Comparison of ENCODE assay signal across 6 cellular contexts in the genomic region with DNA sequence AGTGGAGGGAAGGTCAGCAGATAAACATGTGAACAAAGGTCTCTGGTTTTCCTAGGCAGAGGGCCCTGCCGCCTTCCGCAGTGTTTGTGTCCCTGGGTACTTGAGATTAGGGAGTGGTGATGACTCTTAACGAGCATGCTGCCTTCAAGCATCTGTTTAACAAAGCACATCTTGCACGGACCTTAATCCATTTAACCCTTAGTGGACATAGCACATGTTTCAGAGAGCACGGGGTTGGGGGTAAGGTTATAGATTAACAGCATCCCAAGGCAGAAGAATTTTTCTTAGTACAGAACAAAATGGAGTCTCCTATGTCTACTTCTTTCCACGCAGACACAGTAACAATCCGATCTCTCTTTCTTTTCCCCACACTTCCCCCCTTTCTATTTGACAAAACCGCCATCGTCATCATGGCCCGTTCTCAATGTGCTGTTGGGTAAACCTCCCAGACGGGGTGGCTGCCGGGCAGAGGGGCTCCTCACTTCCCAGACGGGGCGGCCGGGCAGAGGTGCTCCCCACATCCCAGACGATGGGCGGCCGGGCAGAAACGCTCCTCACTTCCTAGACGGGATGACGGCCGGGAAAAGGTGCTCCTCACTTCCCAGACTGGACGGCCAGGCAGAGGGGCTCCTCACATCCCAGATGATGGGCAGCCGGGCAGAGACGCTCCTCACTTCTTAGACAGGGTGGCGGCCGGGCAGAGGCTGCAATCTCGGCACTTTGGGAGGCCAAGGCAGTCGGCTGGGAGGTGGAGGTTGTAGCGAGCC. TPM values are rescaled to one million over a fixed set of nuclear protein-coding genes. Genes with fewer than 3 reads are reported as not detected.
"Had no signal": no experiment of that assay in that cellular context is flagged by ENCODE, and none has a peak within 500 bp of the region (broad histone marks: within the 10 kb centered on the region; RNA-seq: fewer than 3 reads in every experiment).

No MANE protein-coding gene starts in this region.

RNA-seq across cellular contexts. Expression of gene ANKRD55, which starts 24.8 kb away (rescaled TPM):
- total RNA-seq: kidney epithelial cell, mesenteric fat pad, myocyte, osteoblast, urinary bladder had no signal
- polyA plus RNA-seq: pancreas had no signal
